In genomic region chr4:184384810-184385557, GRCh38 we compare ENCODE assay signal across 8 cellular contexts.
DNase-seq lines count a peak whose midpoint lies in the region; ATAC-seq and TF ChIP-seq lines count a peak whose summit lies in the region.

No MANE protein-coding gene starts in this region.

- H3K9ac ChIP-seq in parathyroid adenoma = no peak overlapping the region

- intact Hi-C loops in MCF 10A (cut with micrococcal nuclease) = loop anchor here (1.0 to 5.0 kb wide), 3 partner anchors 89 to 152 kb away; partner anchors contain the start of gene IRF2
- intact Hi-C loops in head of caudate nucleus (cut with DNase I) = loop anchor here (10.0 kb wide), 1 partner anchor 150 kb away; no protein-coding TSS in a partner anchor

- H3K4me2 ChIP-seq in parathyroid adenoma (ENCODE audit: low read length) = no peak overlapping the region

- H3K79me2 ChIP-seq in parathyroid adenoma = no peaks in the 10 kb centered on the region

- no peaks in the 10 kb centered on the region for H3K9me3 ChIP-seq in parathyroid adenoma (ENCODE audit: control insufficient read depth, low read length)

- H3K4me3 Mint-ChIP-seq in activated naive CD4-positive, alpha-beta T cell treated with anti-CD3 and anti-CD28 coated beads, Interleukin-2, amount 10 ng/mL, durations not matched to agents 7 days and 5 days = no peak overlapping the region
- peak overlapping the region; percentile 68 for H3K4me3 Mint-ChIP-seq in MCF 10A (ENCODE audit: unreplicated experiment)

- no TSS peak for BruUV-seq in MCF 10A (replicated peaks; lab: Mats Ljungman, UMichigan)

- peak; percentile 38 for ATAC-seq in HG03280 (IDR thresholded peaks at IDR 0.05; ENCODE audit: unreplicated experiment)

- peak overlapping the region; percentile 65 for H3K27ac Mint-ChIP-seq in activated naive CD4-positive, alpha-beta T cell treated with anti-CD3 and anti-CD28 coated beads, Interleukin-2, amount 10 ng/mL, durations not matched to agents 7 days and 5 days
- H3K27ac Mint-ChIP-seq in MCF 10A (ENCODE audit: low read depth, unreplicated experiment) = peak overlapping the region; percentile 75

- no peak for DNase-seq in activated naive CD4-positive, alpha-beta T cell treated with anti-CD3 and anti-CD28 coated beads, Interleukin-2, amount 10 ng/mL, durations not matched to agents 7 days and 5 days
- DNase-seq in activated naive CD4-positive, alpha-beta T cell treated with Interleukin-2 at 50 U/mL for 16 hours = no peak
- DNase-seq in MCF 10A (ENCODE audit: unreplicated experiment) (no peak), NCI-H1105 (lab: John Stamatoyannopoulos, UW) (no peak), head of caudate nucleus (no peak)
- DNase-seq in activated CD4-positive, alpha-beta T cell treated with anti-CD3 and anti-CD28 coated beads for 4 hours = no peak

- no peaks in the 10 kb centered on the region for H3K36me3 ChIP-seq in parathyroid adenoma (ENCODE audit: control insufficient read depth, insufficient read depth, low read length)

- peak overlapping the region; percentile 47 for H3K27ac ChIP-seq in parathyroid adenoma

- no peaks in the 10 kb centered on the region for H3K27me3 ChIP-seq in parathyroid adenoma (ENCODE audit: control insufficient read depth, insufficient read depth, low read length)

- no peaks in the 10 kb centered on the region for H3K27me3 Mint-ChIP-seq in activated naive CD4-positive, alpha-beta T cell treated with anti-CD3 and anti-CD28 coated beads, Interleukin-2, amount 10 ng/mL, durations not matched to agents 7 days and 5 days
- no peaks in the 10 kb centered on the region for H3K27me3 Mint-ChIP-seq in MCF 10A (ENCODE audit: insufficient read depth, unreplicated experiment)

- POLR2A ChIA-PET in MCF 10A (lab: Yijun Ruan, JAX) = interaction anchor here (0.7 to 4.5 kb wide), 22 partner anchors 8 to 428 kb away, joined by 3 to 34 read pairs (median 6); partner anchors contain the start of genes CASP3, CENPU, IRF2 and PRIMPOL

- TF ChIP-seq CTCF in MCF 10A (IDR thresholded peaks at IDR 0.05; ENCODE audit: unreplicated experiment) (no peak), parathyroid adenoma (IDR thresholded peaks at IDR 0.05) (no peak)

- H3K36me3 Mint-ChIP-seq in activated naive CD4-positive, alpha-beta T cell treated with anti-CD3 and anti-CD28 coated beads, Interleukin-2, amount 10 ng/mL, durations not matched to agents 7 days and 5 days = peaks cover 73% of the 10 kb centered on the region
- H3K36me3 Mint-ChIP-seq in MCF 10A (ENCODE audit: insufficient read depth, unreplicated experiment) = peaks cover 49% of the 10 kb centered on the region

- H3K4me1 ChIP-seq in parathyroid adenoma = peaks cover 26% of the 10 kb centered on the region

- no peak overlapping the region for H2AFZ ChIP-seq in parathyroid adenoma

- no peak overlapping the region for H3K4me3 ChIP-seq in parathyroid adenoma (ENCODE audit: low read depth, low read length)

- H3K9me3 Mint-ChIP-seq in activated naive CD4-positive, alpha-beta T cell treated with anti-CD3 and anti-CD28 coated beads, Interleukin-2, amount 10 ng/mL, durations not matched to agents 7 days and 5 days = peaks cover 3% of the 10 kb centered on the region
- H3K9me3 Mint-ChIP-seq in MCF 10A (ENCODE audit: unreplicated experiment) = no peaks in the 10 kb centered on the region

- CTCF ChIA-PET in activated naive CD4-positive, alpha-beta T cell treated with anti-CD3 and anti-CD28 coated beads, Interleukin-2, amount 10 ng/mL, durations not matched to agents 7 days and 5 days (lab: Charles Lee) = interaction anchor here (1.2 to 2.2 kb wide), 3 partner anchors 11 to 116 kb away, joined by 3 to 6 read pairs (median 4); no protein-coding TSS in a partner anchor
- CTCF ChIA-PET in MCF 10A (lab: Yijun Ruan, JAX) = interaction anchor here (0.6 to 1.7 kb wide), 5 partner anchors 10 to 219 kb away, joined by 3 to 7 read pairs (median 3); no protein-coding TSS in a partner anchor

- H3K4me1 Mint-ChIP-seq in activated naive CD4-positive, alpha-beta T cell treated with anti-CD3 and anti-CD28 coated beads, Interleukin-2, amount 10 ng/mL, durations not matched to agents 7 days and 5 days = peaks cover 75% of the 10 kb centered on the region
- H3K4me1 Mint-ChIP-seq in MCF 10A (ENCODE audit: insufficient read depth, unreplicated experiment) = peaks cover 28% of the 10 kb centered on the region
